In genomic region chr11:69083531-69084247, GRCh38 we compare ENCODE assay signal across 25 cellular contexts.
"Had no signal": no experiment of that assay in that cellular context is flagged by ENCODE, and none has a peak within 500 bp of the region (broad histone marks: within the 10 kb centered on the region; RNA-seq: fewer than 3 reads in every experiment).

No MANE protein-coding gene starts in this region.

- H3K4me1 ChIP-seq: thyroid gland, upper lobe of right lung had no signal

- H3K9me3 Mint-ChIP-seq: naive thymus-derived CD4-positive, alpha-beta T cell; neural crest cell; T-cell; T-helper 2 cell treated with Interferon-gamma antibody and Interleukin-4, amounts not matched to agents 5 μg/mL and 100 μg/mL, for 36 hours had no signal

- H3K4me2 ChIP-seq: hepatocyte had no signal

- H3K4me3 ChIP-seq: body of pancreas, cardiac muscle cell, hepatocyte, left lung, lung, spleen, thyroid gland, upper lobe of right lung had no signal

- H3K27me3 ChIP-seq: body of pancreas, cardiac muscle cell, foreskin keratinocyte, hepatocyte, left lung, spleen, thyroid gland, upper lobe of right lung had no signal

- DNase-seq: activated CD4-positive, alpha-beta T cell treated with anti-CD3 and anti-CD28 coated beads for 1 hour; activated CD4-positive, alpha-beta T cell treated with anti-CD3 and anti-CD28 coated beads, Interleukin-2, amount 50 U/mL, for 1 hour; activated gamma-delta T cell; activated naive CD4-positive, alpha-beta T cell treated with anti-CD3 and anti-CD28 coated beads, Interleukin-2, amount 50 U/mL, for 16 hours; anterior cingulate cortex; body of pancreas; effector CD4-positive, alpha-beta T cell; erythroblast; foreskin keratinocyte; kidney glomerular epithelial cell; left lung; naive thymus-derived CD4-positive, alpha-beta T cell; retina; spleen; stimulated activated CD4-positive, alpha-beta T cell treated with anti-CD3 and anti-CD28 coated beads, Interleukin-4, amount 100 ng/mL, for 1 hour; stimulated activated naive CD8-positive, alpha-beta T cell treated with anti-CD3 and anti-CD28 coated beads, Interleukin-15, Interleukin-2, amounts not matched to agents 100 U/mL and 50 U/mL, for 24 hours; substantia nigra; T-cell; thyroid gland; upper lobe of right lung had no signal

- H3K27ac ChIP-seq: body of pancreas, cardiac muscle cell, foreskin keratinocyte, hepatocyte, left lung, spleen, thyroid gland, upper lobe of right lung had no signal

- H2AFZ ChIP-seq: hepatocyte had no signal

- H3K27ac Mint-ChIP-seq: T-cell; T-helper 2 cell treated with Interferon-gamma antibody and Interleukin-4, amounts not matched to agents 5 μg/mL and 100 μg/mL, for 36 hours had no signal

- H3K27me3 Mint-ChIP-seq: naive thymus-derived CD4-positive, alpha-beta T cell; T-cell had no signal

- H3K4me3 Mint-ChIP-seq: naive thymus-derived CD4-positive, alpha-beta T cell; neural crest cell; T-cell; T-helper 2 cell treated with Interferon-gamma antibody and Interleukin-4, amounts not matched to agents 5 μg/mL and 100 μg/mL, for 36 hours had no signal

- ATAC-seq: body of pancreas; foreskin keratinocyte; left lung; naive thymus-derived CD4-positive, alpha-beta T cell; stimulated activated naive CD8-positive, alpha-beta T cell treated with anti-CD3 and anti-CD28 coated beads, Interleukin-15, Interleukin-2, amounts not matched to agents 100 U/mL and 50 U/mL, for 24 hours; T-cell; upper lobe of right lung had no signal

- H3K9me3 ChIP-seq: body of pancreas, left lung, spleen, thyroid gland, upper lobe of right lung had no signal
